Comparison of ENCODE assay signal across 9 cellular contexts in the genomic region with DNA sequence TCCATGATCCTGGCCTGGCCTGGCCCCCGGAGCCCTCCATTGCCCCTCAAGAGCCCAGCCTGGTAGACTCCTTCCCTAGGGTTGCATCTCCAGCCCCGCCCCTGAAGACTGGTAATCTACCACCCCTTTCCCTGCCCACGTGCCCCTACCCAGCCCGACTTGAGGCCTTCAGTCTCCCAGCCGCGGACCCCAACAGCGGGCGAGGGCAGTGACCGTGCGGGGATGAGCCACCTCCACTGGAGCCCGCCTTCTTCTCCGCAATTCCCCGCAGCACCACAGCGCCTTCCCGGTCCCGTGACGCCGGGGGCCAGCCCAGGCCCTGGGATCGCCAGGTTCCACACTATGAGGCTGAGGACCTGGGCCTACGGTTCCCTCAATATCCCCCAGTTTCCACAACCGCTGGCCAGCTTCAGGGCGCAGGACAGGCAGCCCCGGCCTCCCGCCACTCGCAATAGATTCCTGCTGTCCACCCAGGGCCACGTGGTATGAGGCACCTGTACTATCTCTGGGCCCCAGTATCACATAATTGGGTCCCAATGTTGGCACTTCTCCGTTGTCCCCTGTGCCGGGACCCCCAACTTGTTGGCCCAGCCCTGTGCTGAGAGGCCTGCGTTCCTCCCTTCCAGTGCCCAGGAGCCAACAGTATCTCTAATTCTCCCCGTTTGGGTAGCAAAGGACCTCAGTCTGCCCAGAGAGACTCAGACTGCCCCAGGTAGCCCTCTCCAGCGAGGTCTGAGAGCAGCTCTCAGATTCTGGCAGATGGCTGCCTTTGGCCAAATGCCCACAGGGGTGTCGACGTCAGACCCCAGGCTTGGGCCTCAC. TPM values are rescaled to one million over a fixed set of nuclear protein-coding genes. Genes with fewer than 3 reads are reported as not detected.
DNase-seq lines count a peak whose midpoint lies in the region; ATAC-seq, FAIRE-seq and TF ChIP-seq lines count a peak whose summit lies in the region.
"Had no signal": no experiment of that assay in that cellular context is flagged by ENCODE, and none has a peak within 500 bp of the region (broad histone marks: within the 10 kb centered on the region; RNA-seq: fewer than 3 reads in every experiment).

No MANE protein-coding gene starts in this region.

- FAIRE-seq in A549 (lab: Jason Lieb, UNC) = no peak

- H3K9ac ChIP-seq in HUES6 (ENCODE audit: low read length) = no peak overlapping the region

- 89% methylated on average over 33 of the region's 33 CpGs for WGBS in A549 (ENCODE audit: missing lambda C conversion rate)

- H3K4me2 ChIP-seq in A549 = peak overlapping the region; percentile 68

- H3K36me3 Mint-ChIP-seq in dendritic cell treated with granulocyte-macrophage colony-stimulating factor and Interleukin-4, amounts not matched to agents 40 ng/mL and 50 ng/mL, for 4 days (ENCODE audit: low read depth) = no peaks in the 10 kb centered on the region
- no peaks in the 10 kb centered on the region for H3K36me3 Mint-ChIP-seq in natural killer cell

- peaks cover 52% of the 10 kb centered on the region for H3K4me1 ChIP-seq in A549
- peaks cover 11% of the 10 kb centered on the region for H3K4me1 ChIP-seq in HUES6 (ENCODE audit: control insufficient read depth, insufficient read depth, low read length)

- POLR2A ChIA-PET in A549 (lab: Yijun Ruan, JAX) = interaction anchor here (1.2 to 1.4 kb wide), 2 partner anchors 11 to 13 kb away, joined by 3 to 7 read pairs; no protein-coding TSS in a partner anchor

- H3K9me3 Mint-ChIP-seq in dendritic cell treated with granulocyte-macrophage colony-stimulating factor and Interleukin-4, amounts not matched to agents 40 ng/mL and 50 ng/mL, for 4 days = no peaks in the 10 kb centered on the region
- H3K9me3 Mint-ChIP-seq in natural killer cell = no peaks in the 10 kb centered on the region

- TF ChIP-seq CTCF in A549 (IDR thresholded peaks at IDR 0.05) (no peak), natural killer cell (IDR thresholded peaks at IDR 0.05) (no peak)

- peaks cover 4% of the 10 kb centered on the region for H3K27me3 Mint-ChIP-seq in dendritic cell treated with granulocyte-macrophage colony-stimulating factor and Interleukin-4, amounts not matched to agents 40 ng/mL and 50 ng/mL, for 4 days
- peaks cover 0 to 7% of the 10 kb centered on the region in 2 donors for H3K27me3 Mint-ChIP-seq in natural killer cell (ENCODE audit: low read depth in 2 of 2)

- H3K4me3 Mint-ChIP-seq in dendritic cell treated with granulocyte-macrophage colony-stimulating factor and Interleukin-4, amounts not matched to agents 40 ng/mL and 50 ng/mL, for 4 days = peak overlapping the region; percentile 56
- peak overlapping the region; percentile 83 for H3K4me3 Mint-ChIP-seq in natural killer cell

- CTCF ChIA-PET in A549 (lab: Yijun Ruan, JAX) = interaction anchor here (1.5 to 9.4 kb wide), 5 partner anchors 10 to 1218 kb away, joined by 4 to 87 read pairs (median 7); no protein-coding TSS in a partner anchor

- intact Hi-C loops in dendritic cell treated with granulocyte-macrophage colony-stimulating factor and Interleukin-4, amounts not matched to agents 40 ng/mL and 50 ng/mL, for 4 days (cut with micrococcal nuclease) = no loop called here
- intact Hi-C loops in natural killer cell (cut with micrococcal nuclease) = no loop called here

- peak overlapping the region; percentile 88 to 89 for H3K27ac ChIP-seq in A549
- H3K27ac ChIP-seq in HUES6 (ENCODE audit: low read depth, low read length) = no peak overlapping the region

- ATAC-seq in A549 = peak in 1 of 2 experiments; percentile 24; a peak in 3 of 6 replicates
- no peak for ATAC-seq in natural killer cell
- no peak for ATAC-seq in HG02885 (IDR thresholded peaks at IDR 0.05; ENCODE audit: poor library complexity, unreplicated experiment)
- no peak for ATAC-seq in GM21528 (IDR thresholded peaks at IDR 0.05; ENCODE audit: low FRiP score, unreplicated experiment)
- no peak for ATAC-seq in GM19023 (IDR thresholded peaks at IDR 0.05; ENCODE audit: unreplicated experiment)

- H3K36me3 ChIP-seq in HUES6 (ENCODE audit: control insufficient read depth, insufficient read depth, low read length) = peaks cover 8% of the 10 kb centered on the region; the same call in 1 of the 2 replicates

- no peak for TF ChIP-seq RAD21 in A549 (conservative IDR thresholded peaks at IDR 0.05 in 1 of 2, IDR thresholded peaks at IDR 0.05 in 1 of 2)

- H3K4me1 Mint-ChIP-seq in dendritic cell treated with granulocyte-macrophage colony-stimulating factor and Interleukin-4, amounts not matched to agents 40 ng/mL and 50 ng/mL, for 4 days (ENCODE audit: low read depth) = peaks cover 5% of the 10 kb centered on the region
- H3K4me1 Mint-ChIP-seq in natural killer cell = peaks cover 5 to 17% of the 10 kb centered on the region in 2 donors

- H3K4me3 ChIP-seq in A549 (0 out of 3 replicates have a peak overlapping the region, but pooled peaks have one; percentile 70), HUES6 (ENCODE audit: low read depth, low read length) (peak overlapping the region; percentile 87)

- peak in 1 of 2 experiments; percentile 38 for DNase-seq in A549 (ENCODE audit: low read depth in 1 of 2, low spot score in 1 of 2)
- DNase-seq in natural killer cell = no peak
- no peak for DNase-seq in SHP77 (lab: John Stamatoyannopoulos, UW)
- DNase-seq: NK-92 treated with Interleukin-12 subunit alpha and Interleukin-12 subunit beta, amount 100 ng/mL, for 24 hours had no signal

- no peak for TF ChIP-seq EP300 in A549 (IDR thresholded peaks at IDR 0.05)

- H3K27me3 ChIP-seq in HUES6 (ENCODE audit: control insufficient read depth, insufficient read depth, low read length) = peaks cover 57% of the 10 kb centered on the region

- no peaks in the 10 kb centered on the region for H3K9me3 ChIP-seq in A549
- no peaks in the 10 kb centered on the region for H3K9me3 ChIP-seq in HUES6 (ENCODE audit: control insufficient read depth, insufficient read depth, low read depth, low read length)

- TF ChIP-seq POLR2A in A549 (IDR thresholded peaks at IDR 0.05; ENCODE audit: low read length) = no peak

- H3K27ac Mint-ChIP-seq in dendritic cell treated with granulocyte-macrophage colony-stimulating factor and Interleukin-4, amounts not matched to agents 40 ng/mL and 50 ng/mL, for 4 days = no peak overlapping the region
- no peak overlapping the region for H3K27ac Mint-ChIP-seq in natural killer cell

TF ChIP-seq in A549, 52 proteins besides CTCF, POLR2A, EP300 and RAD21:
- no peak for TF ChIP-seq ZC3H11A (IDR thresholded peaks at IDR 0.05)
- no peak for TF ChIP-seq TFCP2L1 (CRISPR knock-in tag; IDR thresholded peaks at IDR 0.05)
- TF ChIP-seq ATOH8 (CRISPR knock-in tag; IDR thresholded peaks at IDR 0.05; ENCODE audit: low read depth) = no peak
- 0 out of 2 replicates have a peak, but pooled peaks have one; percentile 20 for TF ChIP-seq HES2 (IDR thresholded peaks at IDR 0.05)
- no peak for TF ChIP-seq FOSL2 (IDR thresholded peaks at IDR 0.05)
- TF ChIP-seq FOSL2 (CRISPR knock-in tag; IDR thresholded peaks at IDR 0.05) = no peak
- no peak for TF ChIP-seq NR3C1 (IDR thresholded peaks at IDR 0.05)
TF ChIP-seq in A549: peak in this region for 1.

RNA-seq across cellular contexts. Expression of gene GPRIN2, which starts 1.1 kb away (rescaled TPM):
- 8.8 and 9.4 TPM in 2 replicates for polyA plus RNA-seq in A549 (2011; rRNA removed)
- 17.3 and 29.5 TPM in 2 replicates for polyA plus RNA-seq in A549 (2012; cell fraction: cytosol; rRNA removed)
- polyA plus RNA-seq in A549 (2012; cell fraction: nucleus; rRNA removed) = 62.0 and 88.1 TPM in 2 replicates
- polyA plus RNA-seq in A549 (2017; fragmentation: RNase III; extraction: RNeasy Plus Mini Kit Qiagen cat#74134 plus additional on column Dnase treatment) = 25.8 to 29.9 TPM (median 28.6 TPM) in 3 replicates
- 14.3 and 17.6 TPM in 2 replicates for polyA minus RNA-seq in A549 (2011; rRNA and poly(A)+ RNA removed)
- not detected for total RNA-seq in natural killer cell

RNA-seq across cellular contexts. Expression of gene SYT15, which starts 21.4 kb away (rescaled TPM):
- polyA plus RNA-seq in A549 (2011; rRNA removed) (3.3 and 3.5 TPM in 2 replicates), A549 (2017; fragmentation: RNase III; extraction: RNeasy Plus Mini Kit Qiagen cat#74134 plus additional on column Dnase treatment) (2.8 to 3.6 TPM (median 3.2 TPM) in 3 replicates)
- polyA plus RNA-seq in A549 (2012; cell fraction: cytosol; rRNA removed) = 3.5 and 4.3 TPM in 2 replicates
- 4.5 and 4.8 TPM in 2 replicates for polyA plus RNA-seq in A549 (2012; cell fraction: nucleus; rRNA removed)
- polyA minus RNA-seq in A549 (2011; rRNA and poly(A)+ RNA removed) = 4.1 and 5.5 TPM in 2 replicates
- 1 to 10 TPM in 2 of 3 donors, under 1 TPM in 1; 1.00 to 2.0 (median 1.1) TPM for total RNA-seq in natural killer cell
